ENCODE assay signal across 10 cellular contexts in the genomic region with DNA sequence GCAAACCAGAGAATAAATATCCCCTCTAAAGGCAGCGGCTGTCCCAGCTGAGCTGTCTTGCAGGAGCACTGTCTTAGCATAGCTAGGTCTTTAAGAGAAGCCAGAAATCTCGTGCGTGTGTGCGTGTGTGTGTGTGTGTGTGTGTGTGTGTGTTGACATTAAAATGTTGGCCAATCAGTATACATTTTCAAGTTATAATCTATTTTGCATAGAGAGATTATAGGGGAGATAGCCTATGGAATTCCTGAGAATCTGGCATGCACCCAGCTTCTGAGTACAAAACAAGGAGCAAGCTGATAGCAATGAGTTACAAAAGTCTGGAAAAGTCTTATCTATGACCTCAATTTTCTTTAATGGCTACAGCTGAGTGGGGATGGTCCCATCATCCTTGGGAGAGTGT.
"Had no signal": no experiment of that assay in that cellular context is flagged by ENCODE, and none has a peak within 500 bp of the region (broad histone marks: within the 10 kb centered on the region; RNA-seq: fewer than 3 reads in every experiment).

No MANE protein-coding gene starts in this region.

- H3K4me3 ChIP-seq: dorsolateral prefrontal cortex, gastroesophageal sphincter, heart left ventricle had no signal

- H3K9me3 ChIP-seq: gastroesophageal sphincter, heart left ventricle had no signal

- ATAC-seq: gastroesophageal sphincter; heart left ventricle; natural killer cell treated with Interleukin-12 subunit alpha and Interleukin-12 subunit beta and Interleukin-15 and Interleukin-18, amount 100 ng/mL, for 72 hours; stimulated activated naive CD8-positive, alpha-beta T cell treated with anti-CD3 and anti-CD28 coated beads, Interleukin-15, Interleukin-2, amounts not matched to agents 100 U/mL and 50 U/mL, for 24 hours had no signal

- DNase-seq: activated CD4-positive, alpha-beta T cell treated with anti-CD3 and anti-CD28 coated beads for 1 hour; amygdala; dorsolateral prefrontal cortex; heart left ventricle; stimulated activated naive CD8-positive, alpha-beta T cell treated with anti-CD3 and anti-CD28 coated beads, Interleukin-15, Interleukin-2, amounts not matched to agents 100 U/mL and 50 U/mL, for 24 hours; SW 1271; T-helper 2 cell; WERI-Rb-1 had no signal

- H3K27me3 ChIP-seq: dorsolateral prefrontal cortex, gastroesophageal sphincter, heart left ventricle had no signal

- H3K27ac ChIP-seq: dorsolateral prefrontal cortex, gastroesophageal sphincter, heart left ventricle, WERI-Rb-1 had no signal
